8 cellular contexts compared by ENCODE assay signal in the genomic region with DNA sequence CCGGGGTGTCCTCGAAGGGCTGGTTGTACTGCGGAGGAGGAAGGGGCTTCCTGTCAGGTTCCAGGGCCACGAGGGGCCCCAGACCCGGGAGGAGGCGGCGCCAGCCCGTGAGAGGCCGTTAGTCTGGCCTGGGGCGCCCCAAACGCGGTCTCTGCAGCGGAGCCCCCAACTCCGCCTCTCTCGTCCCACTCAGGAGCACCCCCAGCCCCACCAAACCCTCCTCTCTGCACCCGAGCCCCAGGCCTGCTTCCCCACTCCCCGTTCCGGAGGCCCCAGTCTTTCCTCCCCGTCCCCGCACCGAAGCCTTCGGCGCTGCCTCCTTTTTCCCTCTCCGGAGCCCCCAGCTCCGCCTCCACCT. TPM values are rescaled to one million over a fixed set of nuclear protein-coding genes. Genes with fewer than 3 reads are reported as not detected.
DNase-seq lines count a peak whose midpoint lies in the region; ATAC-seq and TF ChIP-seq lines count a peak whose summit lies in the region.

No MANE protein-coding gene starts in this region.

- intact Hi-C loops in mammary epithelial cell (cut with micrococcal nuclease): loop anchor here (10.0 kb wide), 1 partner anchor 401 kb away; no protein-coding TSS in a partner anchor

- H3K27ac ChIP-seq in C4-2B: peak overlapping the region; percentile 93
- peak overlapping the region; percentile 53 for H3K27ac ChIP-seq in mammary epithelial cell (ENCODE audit: insufficient read depth, low read depth, low read length)

- H3K9me3 Mint-ChIP-seq in naive B cell: no peaks in the 10 kb centered on the region

- peaks cover 8 to 20% (median 15%) of the 10 kb centered on the region in 3 donors for H3K4me1 Mint-ChIP-seq in naive B cell

- TF ChIP-seq CTCF in C4-2B (conservative IDR thresholded peaks at IDR 0.05) (no peak), mammary epithelial cell (conservative IDR thresholded peaks at IDR 0.05 in 1 of 2, IDR thresholded peaks at IDR 0.05 in 1 of 2; ENCODE audit: extremely low read depth in 1 of 2, insufficient read depth in 1 of 2, low read depth in 1 of 2, low read length in 2 of 2) (no peak)

- H3K4me3 ChIP-seq in mammary epithelial cell (replicated peaks in 1 of 3; ENCODE audit: insufficient read depth in 1 of 3, low read depth in 2 of 3, low read length in 3 of 3): peak overlapping the region; percentile 94 to 95 (median 95)

- no peak overlapping the region for H3K27ac Mint-ChIP-seq in naive B cell

- no peaks in the 10 kb centered on the region for H3K9me3 ChIP-seq in mammary epithelial cell (replicated peaks; ENCODE audit: insufficient read depth, low read length)

- peak overlapping the region; percentile 80 for H3K9ac ChIP-seq in mammary epithelial cell (ENCODE audit: insufficient read depth, low read length)

- H3K79me2 ChIP-seq in mammary epithelial cell (ENCODE audit: insufficient read depth, low read length): peaks cover 54% of the 10 kb centered on the region

- H4K20me1 ChIP-seq in mammary epithelial cell (ENCODE audit: insufficient read depth, low read length): no peaks in the 10 kb centered on the region

- no peak for DNase-seq in mammary epithelial cell
- no peak for DNase-seq in naive B cell
- no peak for DNase-seq in activated CD4-positive, CD25-positive, alpha-beta regulatory T cell treated with anti-CD3 and anti-CD28 coated beads, Interleukin-2, amount 50 U/mL, for 72 hours
- no peak for DNase-seq in SW 1271 (lab: John Stamatoyannopoulos, UW)
- no peak for DNase-seq in kidney glomerular epithelial cell (lab: John Stamatoyannopoulos, UW)

- no peaks in the 10 kb centered on the region for H3K36me3 Mint-ChIP-seq in naive B cell

- peaks cover 21% of the 10 kb centered on the region for H3K36me3 ChIP-seq in mammary epithelial cell (ENCODE audit: insufficient read depth, low read length)

- no TSS peak for BruUV-seq in mammary epithelial cell (replicated peaks; lab: Mats Ljungman, UMichigan)

- peak overlapping the region; percentile 78 to 99 (median 94) for H3K4me3 Mint-ChIP-seq in naive B cell

- CTCF ChIA-PET in mammary epithelial cell (lab: Charles Lee; ENCODE audit: low non-redundant PET): no interaction called here

- ATAC-seq in HG03521 (IDR thresholded peaks at IDR 0.05; ENCODE audit: unreplicated experiment) (peak; percentile 2), naive B cell (ENCODE audit: low read depth in 2 of 2) (no peak), HG03095 (IDR thresholded peaks at IDR 0.05; ENCODE audit: unreplicated experiment) (no peak)

- peaks cover 26% of the 10 kb centered on the region for H3K4me1 ChIP-seq in mammary epithelial cell (ENCODE audit: insufficient read depth, low read length)

- H3K27me3 ChIP-seq in mammary epithelial cell (ENCODE audit: insufficient read depth, low read length): no peaks in the 10 kb centered on the region

- peak overlapping the region; percentile 83 for H3K4me2 ChIP-seq in mammary epithelial cell (ENCODE audit: insufficient read depth, low read depth, low read length)

- in situ Hi-C loops in mammary epithelial cell (cut with MboI; ENCODE audit: low sequenced_read_pairs in 2 of 2): no loop called here

- peaks cover 0 to 18% (median 11%) of the 10 kb centered on the region in 3 donors for H3K27me3 Mint-ChIP-seq in naive B cell

- dilution Hi-C loops in mammary epithelial cell (cut with HindIII; ENCODE audit: low sequenced_read_pairs): no loop called here

- peak overlapping the region; percentile 96 for H2AFZ ChIP-seq in mammary epithelial cell (ENCODE audit: low read depth, low read length)

- WGBS in mammary epithelial cell (ENCODE audit: low coverage, missing lambda C conversion rate): 0% methylated on average over 5 of the region's 25 CpGs

RNA-seq across cellular contexts. Expression of a gene that starts 0.5 kb away (rescaled TPM):
- 10 to 100 TPM in 1 of 2 donors, under 1 TPM in 1; 0.67 to 43.5 TPM for total RNA-seq in mammary epithelial cell
- polyA plus RNA-seq in mammary epithelial cell (38.6 TPM), naive B cell (ENCODE audit: low read depth in 6 of 6) (not detected)
- polyA minus RNA-seq in mammary epithelial cell: 67.1 TPM

Comparison
In these comparisons a context has a peak if more than half of its experiments do, and no peak if none do; other contexts are left out.
1. RNA of a gene that starts 0.5 kb away (polyA plus RNA-seq): 38.6 TPM in mammary epithelial cell (single experiment); not detected in naive B cell; every median in the first group is over 10 times any median in the second.